Comparison of ENCODE assay signal across 8 cellular contexts in the genomic region with DNA sequence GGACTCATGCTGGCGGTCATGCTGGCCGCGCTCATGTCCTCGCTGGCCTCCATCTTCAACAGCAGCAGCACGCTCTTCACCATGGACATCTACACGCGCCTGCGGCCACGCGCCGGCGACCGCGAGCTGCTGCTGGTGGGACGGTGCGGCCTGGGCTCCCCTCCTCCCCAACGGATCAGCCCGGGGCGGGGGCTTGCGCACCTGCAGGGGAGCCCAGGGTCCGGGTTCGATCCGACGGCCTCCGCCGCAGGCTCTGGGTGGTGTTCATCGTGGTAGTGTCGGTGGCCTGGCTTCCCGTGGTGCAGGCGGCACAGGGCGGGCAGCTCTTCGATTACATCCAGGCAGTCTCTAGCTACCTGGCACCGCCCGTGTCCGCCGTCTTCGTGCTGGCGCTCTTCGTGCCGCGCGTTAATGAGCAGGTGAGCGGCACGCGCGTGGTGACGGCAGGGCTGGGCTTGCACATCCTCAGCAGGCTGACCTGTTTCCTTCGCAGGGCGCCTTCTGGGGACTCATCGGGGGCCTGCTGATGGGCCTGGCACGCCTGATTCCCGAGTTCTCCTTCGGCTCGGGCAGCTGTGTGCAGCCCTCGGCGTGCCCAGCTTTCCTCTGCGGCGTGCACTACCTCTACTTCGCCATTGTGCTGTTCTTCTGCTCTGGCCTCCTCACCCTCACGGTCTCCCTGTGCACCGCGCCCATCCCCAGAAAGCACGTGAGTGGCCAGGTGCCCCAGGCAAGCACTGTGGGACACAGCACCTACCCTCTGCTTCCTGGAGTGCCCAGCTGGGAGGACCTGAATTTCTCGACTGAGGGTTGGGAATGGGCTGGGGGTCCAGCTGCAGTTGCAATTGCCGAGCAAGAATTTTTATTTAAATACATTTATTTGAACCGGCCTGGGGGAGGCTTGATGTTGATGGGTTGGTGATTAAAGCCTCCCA.
A peak's percentile ranks its signal among the peaks of the same experiment; 100 is the strongest.
DNase-seq lines count a peak whose midpoint lies in the region; ATAC-seq and TF ChIP-seq lines count a peak whose summit lies in the region.

No MANE protein-coding gene starts in this region.

- CTCF ChIA-PET in HEK293T (lab: Yijun Ruan, JAX), result no interaction called here

- peak overlapping the region; percentile 24 for H3K4me3 Mint-ChIP-seq in T-helper 2 cell treated with Interferon-gamma antibody and Interleukin-4, amounts not matched to agents 5 μg/mL and 100 μg/mL, for 36 hours
- H3K4me3 Mint-ChIP-seq in stimulated activated memory B cell treated with anti-CD40 and anti-IgM and Interleukin-4, amounts not matched to agents 10 μg/mL and 1 μg/mL and 100 μg/mL, for 72 hours, result peak overlapping the region; percentile 43

- no peak overlapping the region for H3K27ac Mint-ChIP-seq in T-helper 2 cell treated with Interferon-gamma antibody and Interleukin-4, amounts not matched to agents 5 μg/mL and 100 μg/mL, for 36 hours
- no peak overlapping the region for H3K27ac Mint-ChIP-seq in stimulated activated memory B cell treated with anti-CD40 and anti-IgM and Interleukin-4, amounts not matched to agents 10 μg/mL and 1 μg/mL and 100 μg/mL, for 72 hours

- H3K36me3 Mint-ChIP-seq in T-helper 2 cell treated with Interferon-gamma antibody and Interleukin-4, amounts not matched to agents 5 μg/mL and 100 μg/mL, for 36 hours (ENCODE audit: low read depth), result peaks cover 15% of the 10 kb centered on the region
- peaks cover 32% of the 10 kb centered on the region for H3K36me3 Mint-ChIP-seq in stimulated activated memory B cell treated with anti-CD40 and anti-IgM and Interleukin-4, amounts not matched to agents 10 μg/mL and 1 μg/mL and 100 μg/mL, for 72 hours

- peaks cover 2% of the 10 kb centered on the region for H3K4me1 Mint-ChIP-seq in T-helper 2 cell treated with Interferon-gamma antibody and Interleukin-4, amounts not matched to agents 5 μg/mL and 100 μg/mL, for 36 hours (ENCODE audit: low read depth)
- H3K4me1 Mint-ChIP-seq in stimulated activated memory B cell treated with anti-CD40 and anti-IgM and Interleukin-4, amounts not matched to agents 10 μg/mL and 1 μg/mL and 100 μg/mL, for 72 hours, result peaks cover 9% of the 10 kb centered on the region

- DNase-seq in T-helper 2 cell treated with Interferon-gamma antibody and Interleukin-4, amounts not matched to agents 5 μg/mL and 100 μg/mL, for 36 hours (ENCODE audit: low spot score), result no peak
- DNase-seq in T-helper 2 cell, result no peak
- peak; percentile 52 for DNase-seq in astrocyte of the hippocampus (ENCODE audit: low read depth, low spot score)
- peak; percentile 53 for DNase-seq in iPS-NIHi11 (ENCODE audit: low spot score)
- no peak for DNase-seq in glomerular visceral epithelial cell (ENCODE audit: extremely low spot score)
- no peak for DNase-seq in HEK293T (ENCODE audit: extremely low spot score)

- no peaks in the 10 kb centered on the region for H3K9me3 Mint-ChIP-seq in T-helper 2 cell treated with Interferon-gamma antibody and Interleukin-4, amounts not matched to agents 5 μg/mL and 100 μg/mL, for 36 hours
- H3K9me3 Mint-ChIP-seq in stimulated activated memory B cell treated with anti-CD40 and anti-IgM and Interleukin-4, amounts not matched to agents 10 μg/mL and 1 μg/mL and 100 μg/mL, for 72 hours, result no peaks in the 10 kb centered on the region

- peaks cover 13% of the 10 kb centered on the region for H3K27me3 Mint-ChIP-seq in T-helper 2 cell treated with Interferon-gamma antibody and Interleukin-4, amounts not matched to agents 5 μg/mL and 100 μg/mL, for 36 hours (ENCODE audit: low read depth)
- H3K27me3 Mint-ChIP-seq in stimulated activated memory B cell treated with anti-CD40 and anti-IgM and Interleukin-4, amounts not matched to agents 10 μg/mL and 1 μg/mL and 100 μg/mL, for 72 hours, result peaks cover 22% of the 10 kb centered on the region

- POLR2A ChIA-PET in HEK293T (lab: Yijun Ruan, JAX), result no interaction called here

- ATAC-seq in stimulated activated memory B cell treated with anti-CD40 and anti-IgM and Interleukin-4, amounts not matched to agents 10 μg/mL and 1 μg/mL and 100 μg/mL, for 72 hours, result no peak
- ATAC-seq in GM21423 (IDR thresholded peaks at IDR 0.05; ENCODE audit: unreplicated experiment), result no peak

TF ChIP-seq in HEK293T, 16 proteins besides CTCF, POLR2A, EP300 and RAD21:
- TF ChIP-seq NFRKB (IDR thresholded peaks at IDR 0.05) (no peak), L3MBTL2 (conservative IDR thresholded peaks at IDR 0.05) (no peak), TARDBP (IDR thresholded peaks at IDR 0.05) (no peak), ELF4 (IDR thresholded peaks at IDR 0.05) (no peak), FOXA1 (IDR thresholded peaks at IDR 0.05) (no peak), SUZ12 (IDR thresholded peaks at IDR 0.05) (no peak), FOXM1 (IDR thresholded peaks at IDR 0.05; ENCODE audit: borderline replicate concordance) (no peak), ARNT (IDR thresholded peaks at IDR 0.05) (no peak), LEF1 (IDR thresholded peaks at IDR 0.05; ENCODE audit: borderline replicate concordance) (no peak), ZNF384 (IDR thresholded peaks at IDR 0.05) (no peak), HDGF (IDR thresholded peaks at IDR 0.05; ENCODE audit: borderline replicate concordance) (no peak), CTBP1 (IDR thresholded peaks at IDR 0.05; ENCODE audit: borderline replicate concordance) (no peak), FOXK2 (IDR thresholded peaks at IDR 0.05) (no peak), SP1 (IDR thresholded peaks at IDR 0.05) (no peak), BHLHE40 (IDR thresholded peaks at IDR 0.05; ENCODE audit: borderline replicate concordance) (no peak)
- TF ChIP-seq, protein P1, sequence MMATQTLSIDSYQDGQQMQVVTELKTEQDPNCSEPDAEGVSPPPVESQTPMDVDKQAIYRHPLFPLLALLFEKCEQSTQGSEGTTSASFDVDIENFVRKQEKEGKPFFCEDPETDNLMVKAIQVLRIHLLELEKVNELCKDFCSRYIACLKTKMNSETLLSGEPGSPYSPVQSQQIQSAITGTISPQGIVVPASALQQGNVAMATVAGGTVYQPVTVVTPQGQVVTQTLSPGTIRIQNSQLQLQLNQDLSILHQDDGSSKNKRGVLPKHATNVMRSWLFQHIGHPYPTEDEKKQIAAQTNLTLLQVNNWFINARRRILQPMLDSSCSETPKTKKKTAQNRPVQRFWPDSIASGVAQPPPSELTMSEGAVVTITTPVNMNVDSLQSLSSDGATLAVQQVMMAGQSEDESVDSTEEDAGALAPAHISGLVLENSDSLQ (IDR thresholded peaks at IDR 0.05), result no peak

Comparison
In these comparisons a context has a peak if more than half of its experiments do, and no peak if none do; other contexts are left out.
1. DNase-seq: peak in astrocyte of the hippocampus (single experiment) and iPS-NIHi11 (single experiment); none in T-helper 2 cell treated with Interferon-gamma antibody and Interleukin-4, amounts not matched to agents 5 μg/mL and 100 μg/mL, for 36 hours (single experiment), T-helper 2 cell (0 of 5), glomerular visceral epithelial cell (single experiment) and HEK293T (single experiment).